8 cellular contexts compared by ENCODE assay signal in genomic region chr3:4850211-4850927, GRCh38.
DNase-seq lines count a peak whose midpoint lies in the region; ATAC-seq and TF ChIP-seq lines count a peak whose summit lies in the region.

No MANE protein-coding gene starts in this region.

- peak overlapping the region; percentile 83 for H3K4me3 Mint-ChIP-seq in T-helper 17 cell

- no peak overlapping the region for H3K27ac ChIP-seq in trophoblast cell (ENCODE audit: low read depth, low read length)

- no peak overlapping the region for H3K4me2 ChIP-seq in trophoblast cell (ENCODE audit: low read length)

- no peak overlapping the region for H3K4ac ChIP-seq in trophoblast cell (ENCODE audit: low read depth, low read length)

- peak overlapping the region; percentile 74 for H3K14ac ChIP-seq in trophoblast cell (ENCODE audit: low read length)

- no peak overlapping the region for H3K18ac ChIP-seq in trophoblast cell (ENCODE audit: low read length)

- CTCF ChIA-PET in HEK293T (lab: Yijun Ruan, JAX) = no interaction called here

- DNase-seq in T-helper 17 cell = peak in 1 of 3 donors; percentile 23
- DNase-seq in trophoblast cell = no peak
- DNase-seq in NCI-H2227 (lab: John Stamatoyannopoulos, UW; ENCODE audit: unreplicated experiment) = no peak
- DNase-seq in MG63 = no peak
- DNase-seq in HEK293T (ENCODE audit: extremely low spot score) = no peak
- no peak for DNase-seq in DMS53 (lab: John Stamatoyannopoulos, UW)

- H3K23ac ChIP-seq in trophoblast cell (ENCODE audit: low read length) = no peak overlapping the region

- no peak overlapping the region for H4K12ac ChIP-seq in trophoblast cell (ENCODE audit: low read depth, low read length)

- H3K27me3 ChIP-seq in trophoblast cell (ENCODE audit: insufficient read depth, low read length) (no peaks in the 10 kb centered on the region), MG63 (no peaks in the 10 kb centered on the region)

- POLR2A ChIA-PET in HEK293T (lab: Yijun Ruan, JAX) = no interaction called here

- no peaks in the 10 kb centered on the region for H3K36me3 Mint-ChIP-seq in T-helper 17 cell (ENCODE audit: low read depth)

- peak overlapping the region; percentile 83 for H2BK120ac ChIP-seq in trophoblast cell (ENCODE audit: insufficient read depth, low read length, poor library complexity)

- H3K27me3 Mint-ChIP-seq in T-helper 17 cell = no peaks in the 10 kb centered on the region

- no peak overlapping the region for H4K8ac ChIP-seq in trophoblast cell (ENCODE audit: low read depth, low read length)

- peak overlapping the region; percentile 100 for H3K27ac Mint-ChIP-seq in T-helper 17 cell

- peak overlapping the region; percentile 49 for H2BK5ac ChIP-seq in trophoblast cell (ENCODE audit: low read depth, low read length, poor library complexity)

- H3K4me1 Mint-ChIP-seq in T-helper 17 cell = peaks cover 59% of the 10 kb centered on the region

- H3K79me1 ChIP-seq in trophoblast cell (ENCODE audit: low read length) = peaks cover 19% of the 10 kb centered on the region

- no peaks in the 10 kb centered on the region for H3K9me3 ChIP-seq in T-helper 17 cell (ENCODE audit: control insufficient read depth, low read length, poor library complexity, severe bottlenecking)
- H3K9me3 ChIP-seq in trophoblast cell (ENCODE audit: insufficient read depth, low read depth, low read length) = no peaks in the 10 kb centered on the region
- no peaks in the 10 kb centered on the region for H3K9me3 ChIP-seq in MG63

- peak overlapping the region; percentile 99 for H2BK12ac ChIP-seq in trophoblast cell (ENCODE audit: low read length)

- peak; percentile 42 for ATAC-seq in GM18868 (IDR thresholded peaks at IDR 0.05; ENCODE audit: unreplicated experiment)
- peak; percentile 63 for ATAC-seq in HG02798 (IDR thresholded peaks at IDR 0.05; ENCODE audit: poor library complexity, unreplicated experiment)
- ATAC-seq in T-helper 17 cell = peak; percentile 57

- no peaks in the 10 kb centered on the region for H3K79me2 ChIP-seq in trophoblast cell (ENCODE audit: control insufficient read depth, insufficient read depth, low read length, poor library complexity)

- no peak overlapping the region for H4K91ac ChIP-seq in trophoblast cell (ENCODE audit: low read depth, low read length)

- no CpG with 5 or more reads among the region's 5 CpGs for WGBS in trophoblast cell (ENCODE audit: extremely low coverage, insufficient coverage, insufficient read length)

- peak overlapping the region; percentile 99 for H2AK5ac ChIP-seq in trophoblast cell (ENCODE audit: low read length)

- H3K9ac ChIP-seq in trophoblast cell (ENCODE audit: low read length) = no peak overlapping the region

- no peaks in the 10 kb centered on the region for H3K36me3 ChIP-seq in trophoblast cell (ENCODE audit: control insufficient read depth in 1 of 2, insufficient read depth in 2 of 2, low read length in 2 of 2)
- H3K36me3 ChIP-seq in MG63 = no peaks in the 10 kb centered on the region

- H3K4me3 ChIP-seq in trophoblast cell (ENCODE audit: low read depth, low read length) (no peak overlapping the region), MG63 (no peak overlapping the region)

- no peak overlapping the region for H2AFZ ChIP-seq in trophoblast cell (ENCODE audit: insufficient read depth, low read length, poor library complexity)

- H3K4me1 ChIP-seq in trophoblast cell (ENCODE audit: control insufficient read depth in 1 of 2, insufficient read depth in 2 of 2, low read length in 2 of 2) = peaks cover 8 to 24% of the 10 kb centered on the region in 2 experiments

TF ChIP-seq in HEK293T, 16 proteins besides CTCF, POLR2A, EP300 and RAD21:
- TF ChIP-seq BHLHE40 (IDR thresholded peaks at IDR 0.05; ENCODE audit: borderline replicate concordance) (no peak), ZNF384 (IDR thresholded peaks at IDR 0.05) (no peak), NFRKB (IDR thresholded peaks at IDR 0.05) (no peak)
